Comparison of ENCODE assay signal across 1 cellular context in the genomic region with DNA sequence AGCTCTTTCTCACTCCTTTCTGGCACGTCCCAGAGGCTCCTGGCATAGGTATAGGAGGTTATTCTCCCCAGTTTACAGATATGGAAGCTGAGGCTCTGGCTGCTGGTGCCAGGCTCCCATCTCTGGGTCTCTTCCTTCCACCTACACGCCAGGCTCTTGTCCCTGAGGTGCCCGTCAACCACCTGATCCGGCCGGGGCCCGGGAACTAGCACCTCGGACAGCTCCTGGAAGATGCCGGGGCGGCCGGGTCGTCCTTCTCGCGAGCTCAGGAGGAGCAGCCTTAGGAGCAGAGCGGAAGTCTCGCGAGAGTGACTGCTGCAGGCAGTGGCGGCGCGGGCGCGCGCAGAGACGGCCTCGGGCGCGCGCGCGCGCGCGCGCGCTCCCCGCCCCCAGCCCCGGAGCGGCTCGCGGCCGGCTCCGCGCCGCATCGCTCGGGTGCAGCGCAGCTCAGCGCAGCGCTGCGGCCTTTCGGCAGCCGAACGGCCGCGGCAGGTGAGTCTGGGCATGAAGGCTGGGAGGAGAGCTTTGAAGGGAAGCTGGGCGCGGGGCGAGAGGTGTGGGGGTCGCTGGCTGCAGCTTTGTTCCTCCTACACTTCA.
TF ChIP-seq lines count a peak whose summit lies in the region.

A gene with protein sequence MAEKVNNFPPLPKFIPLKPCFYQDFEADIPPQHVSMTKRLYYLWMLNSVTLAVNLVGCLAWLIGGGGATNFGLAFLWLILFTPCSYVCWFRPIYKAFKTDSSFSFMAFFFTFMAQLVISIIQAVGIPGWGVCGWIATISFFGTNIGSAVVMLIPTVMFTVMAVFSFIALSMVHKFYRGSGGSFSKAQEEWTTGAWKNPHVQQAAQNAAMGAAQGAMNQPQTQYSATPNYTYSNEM (plus strand): TSS at position 382 of the 597 bp plus-strand sequence. CDS start 16,277 bp downstream, outside the sequence.

TF ChIP-seq in HepG2, 621 proteins besides CTCF, POLR2A, EP300 and RAD21 (continued from another document):
- TF ChIP-seq, protein P1, sequence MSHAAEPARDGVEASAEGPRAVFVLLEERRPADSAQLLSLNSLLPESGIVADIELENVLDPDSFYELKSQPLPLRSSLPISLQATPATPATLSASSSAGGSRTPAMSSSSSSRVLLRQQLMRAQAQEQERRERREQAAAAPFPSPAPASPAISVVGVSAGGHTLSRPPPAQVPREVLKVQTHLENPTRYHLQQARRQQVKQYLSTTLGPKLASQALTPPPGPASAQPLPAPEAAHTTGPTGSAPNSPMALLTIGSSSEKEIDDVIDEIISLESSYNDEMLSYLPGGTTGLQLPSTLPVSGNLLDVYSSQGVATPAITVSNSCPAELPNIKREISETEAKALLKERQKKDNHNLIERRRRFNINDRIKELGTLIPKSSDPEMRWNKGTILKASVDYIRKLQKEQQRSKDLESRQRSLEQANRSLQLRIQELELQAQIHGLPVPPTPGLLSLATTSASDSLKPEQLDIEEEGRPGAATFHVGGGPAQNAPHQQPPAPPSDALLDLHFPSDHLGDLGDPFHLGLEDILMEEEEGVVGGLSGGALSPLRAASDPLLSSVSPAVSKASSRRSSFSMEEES (CRISPR knock-in tag; IDR thresholded peaks at IDR 0.05): peak; percentile 86
- TF ChIP-seq NCOA1 (CRISPR knock-in tag; IDR thresholded peaks at IDR 0.05) (no peak), MAF1 (CRISPR knock-in tag; IDR thresholded peaks at IDR 0.05; ENCODE audit: borderline replicate concordance) (peak; percentile 92; the same call in 1 of the 2 replicates), BORCS8-MEF2B (CRISPR knock-in tag; IDR thresholded peaks at IDR 0.05) (peak; percentile 97), KDM2A (CRISPR knock-in tag; IDR thresholded peaks at IDR 0.05; ENCODE audit: borderline replicate concordance, low read depth) (peak; percentile 85), ZBTB8A (CRISPR knock-in tag; IDR thresholded peaks at IDR 0.05; ENCODE audit: borderline replicate concordance, low read depth) (no peak), HMGA1 (CRISPR knock-in tag; conservative IDR thresholded peaks at IDR 0.05) (no peak), U2AF2 (IDR thresholded peaks at IDR 0.05; ENCODE audit: low read depth, low read length) (no peak), ZNF460 (CRISPR knock-in tag; IDR thresholded peaks at IDR 0.05; ENCODE audit: borderline replicate concordance) (no peak), ZNF501 (CRISPR knock-in tag; IDR thresholded peaks at IDR 0.05) (no peak; the same call in 1 of the 2 replicates), NFKBIZ (CRISPR knock-in tag; IDR thresholded peaks at IDR 0.05) (no peak), ZNF607 (CRISPR knock-in tag; IDR thresholded peaks at IDR 0.05; ENCODE audit: borderline replicate concordance) (peak; percentile 83), ZC3H4 (CRISPR knock-in tag; IDR thresholded peaks at IDR 0.05; ENCODE audit: borderline replicate concordance) (no peak), ZNF205 (CRISPR knock-in tag; IDR thresholded peaks at IDR 0.05) (peak; percentile 42; the same call in 1 of the 2 replicates), ZNF354B (CRISPR knock-in tag; IDR thresholded peaks at IDR 0.05) (no peak), CBX5 (CRISPR knock-in tag; IDR thresholded peaks at IDR 0.05; ENCODE audit: borderline replicate concordance) (0 out of 2 replicates have a peak, but pooled peaks have one; percentile 56), ZMYM4 (CRISPR knock-in tag; IDR thresholded peaks at IDR 0.05) (peak; percentile 72), ZNF143 (CRISPR knock-in tag; IDR thresholded peaks at IDR 0.05) (peak; percentile 40), ZNF510 (CRISPR knock-in tag; IDR thresholded peaks at IDR 0.05; ENCODE audit: low read depth) (no peak), ZNF83 (CRISPR knock-in tag; IDR thresholded peaks at IDR 0.05; ENCODE audit: borderline replicate concordance) (no peak), ZNF34 (CRISPR knock-in tag; IDR thresholded peaks at IDR 0.05; ENCODE audit: borderline replicate concordance) (no peak), ZNF883 (CRISPR knock-in tag; IDR thresholded peaks at IDR 0.05; ENCODE audit: not compliant biosample characterization) (peak; percentile 76), HDAC1 (CRISPR knock-in tag; IDR thresholded peaks at IDR 0.05) (peak; percentile 74), POLR2AphosphoS2 (IDR thresholded peaks at IDR 0.05; ENCODE audit: low read depth, low read length) (no peak)
- TF ChIP-seq, protein P2, sequence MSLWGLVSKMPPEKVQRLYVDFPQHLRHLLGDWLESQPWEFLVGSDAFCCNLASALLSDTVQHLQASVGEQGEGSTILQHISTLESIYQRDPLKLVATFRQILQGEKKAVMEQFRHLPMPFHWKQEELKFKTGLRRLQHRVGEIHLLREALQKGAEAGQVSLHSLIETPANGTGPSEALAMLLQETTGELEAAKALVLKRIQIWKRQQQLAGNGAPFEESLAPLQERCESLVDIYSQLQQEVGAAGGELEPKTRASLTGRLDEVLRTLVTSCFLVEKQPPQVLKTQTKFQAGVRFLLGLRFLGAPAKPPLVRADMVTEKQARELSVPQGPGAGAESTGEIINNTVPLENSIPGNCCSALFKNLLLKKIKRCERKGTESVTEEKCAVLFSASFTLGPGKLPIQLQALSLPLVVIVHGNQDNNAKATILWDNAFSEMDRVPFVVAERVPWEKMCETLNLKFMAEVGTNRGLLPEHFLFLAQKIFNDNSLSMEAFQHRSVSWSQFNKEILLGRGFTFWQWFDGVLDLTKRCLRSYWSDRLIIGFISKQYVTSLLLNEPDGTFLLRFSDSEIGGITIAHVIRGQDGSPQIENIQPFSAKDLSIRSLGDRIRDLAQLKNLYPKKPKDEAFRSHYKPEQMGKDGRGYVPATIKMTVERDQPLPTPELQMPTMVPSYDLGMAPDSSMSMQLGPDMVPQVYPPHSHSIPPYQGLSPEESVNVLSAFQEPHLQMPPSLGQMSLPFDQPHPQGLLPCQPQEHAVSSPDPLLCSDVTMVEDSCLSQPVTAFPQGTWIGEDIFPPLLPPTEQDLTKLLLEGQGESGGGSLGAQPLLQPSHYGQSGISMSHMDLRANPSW (CRISPR knock-in tag; IDR thresholded peaks at IDR 0.05; ENCODE audit: borderline replicate concordance): no peak
- TF ChIP-seq, protein P3, sequence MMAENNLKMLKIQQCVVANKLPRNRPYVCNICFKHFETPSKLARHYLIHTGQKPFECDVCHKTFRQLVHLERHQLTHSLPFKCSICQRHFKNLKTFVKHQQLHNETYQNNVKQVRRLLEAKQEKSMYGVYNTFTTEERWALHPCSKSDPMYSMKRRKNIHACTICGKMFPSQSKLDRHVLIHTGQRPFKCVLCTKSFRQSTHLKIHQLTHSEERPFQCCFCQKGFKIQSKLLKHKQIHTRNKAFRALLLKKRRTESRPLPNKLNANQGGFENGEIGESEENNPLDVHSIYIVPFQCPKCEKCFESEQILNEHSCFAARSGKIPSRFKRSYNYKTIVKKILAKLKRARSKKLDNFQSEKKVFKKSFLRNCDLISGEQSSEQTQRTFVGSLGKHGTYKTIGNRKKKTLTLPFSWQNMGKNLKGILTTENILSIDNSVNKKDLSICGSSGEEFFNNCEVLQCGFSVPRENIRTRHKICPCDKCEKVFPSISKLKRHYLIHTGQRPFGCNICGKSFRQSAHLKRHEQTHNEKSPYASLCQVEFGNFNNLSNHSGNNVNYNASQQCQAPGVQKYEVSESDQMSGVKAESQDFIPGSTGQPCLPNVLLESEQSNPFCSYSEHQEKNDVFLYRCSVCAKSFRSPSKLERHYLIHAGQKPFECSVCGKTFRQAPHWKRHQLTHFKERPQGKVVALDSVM (CRISPR knock-in tag; IDR thresholded peaks at IDR 0.05): no peak
- TF ChIP-seq, protein P4, sequence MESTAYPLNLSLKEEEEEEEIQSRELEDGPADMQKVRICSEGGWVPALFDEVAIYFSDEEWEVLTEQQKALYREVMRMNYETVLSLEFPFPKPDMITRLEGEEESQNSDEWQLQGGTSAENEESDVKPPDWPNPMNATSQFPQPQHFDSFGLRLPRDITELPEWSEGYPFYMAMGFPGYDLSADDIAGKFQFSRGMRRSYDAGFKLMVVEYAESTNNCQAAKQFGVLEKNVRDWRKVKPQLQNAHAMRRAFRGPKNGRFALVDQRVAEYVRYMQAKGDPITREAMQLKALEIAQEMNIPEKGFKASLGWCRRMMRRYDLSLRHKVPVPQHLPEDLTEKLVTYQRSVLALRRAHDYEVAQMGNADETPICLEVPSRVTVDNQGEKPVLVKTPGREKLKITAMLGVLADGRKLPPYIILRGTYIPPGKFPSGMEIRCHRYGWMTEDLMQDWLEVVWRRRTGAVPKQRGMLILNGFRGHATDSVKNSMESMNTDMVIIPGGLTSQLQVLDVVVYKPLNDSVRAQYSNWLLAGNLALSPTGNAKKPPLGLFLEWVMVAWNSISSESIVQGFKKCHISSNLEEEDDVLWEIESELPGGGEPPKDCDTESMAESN (CRISPR knock-in tag; conservative IDR thresholded peaks at IDR 0.05): peak; percentile 77
- TF ChIP-seq, protein P5, sequence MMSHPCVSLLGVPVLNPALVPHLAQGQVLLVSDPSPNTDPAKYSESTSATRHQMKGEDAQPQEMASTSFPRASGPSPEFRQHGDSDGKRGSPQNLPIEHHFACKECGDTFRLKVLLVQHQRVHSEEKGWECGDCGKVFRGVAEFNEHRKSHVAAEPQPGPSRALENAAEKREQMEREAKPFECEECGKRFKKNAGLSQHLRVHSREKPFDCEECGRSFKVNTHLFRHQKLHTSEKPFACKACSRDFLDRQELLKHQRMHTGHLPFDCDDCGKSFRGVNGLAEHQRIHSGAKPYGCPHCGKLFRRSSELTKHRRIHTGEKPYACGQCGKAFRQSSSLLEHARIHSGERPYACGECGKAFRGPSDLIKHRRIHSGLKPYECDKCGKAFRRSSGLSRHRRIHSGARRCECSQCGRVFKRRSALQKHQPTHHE (CRISPR knock-in tag; IDR thresholded peaks at IDR 0.05; ENCODE audit: borderline replicate concordance): no peak
